Comparison of ENCODE assay signal across 18 cellular contexts in the genomic region with DNA sequence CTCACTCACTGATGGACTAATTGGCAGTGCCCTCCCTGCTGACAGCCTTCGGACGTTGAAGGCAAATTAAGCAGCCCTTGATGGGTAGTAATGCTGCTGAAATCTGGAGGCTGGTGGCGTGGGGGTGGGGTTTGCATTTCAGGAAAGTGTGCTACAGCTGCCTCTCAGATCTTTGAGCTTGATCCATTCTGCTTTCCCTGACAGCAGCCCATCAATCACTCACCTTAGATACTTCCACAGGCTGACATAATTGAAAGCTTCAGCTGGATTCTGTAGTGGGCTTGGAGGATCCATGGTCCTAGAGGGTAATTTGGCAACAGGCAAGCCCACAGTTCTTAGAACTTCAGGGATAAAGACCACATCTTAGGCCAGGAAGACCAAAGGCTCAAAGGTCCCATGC.
"Had no signal": no experiment of that assay in that cellular context is flagged by ENCODE, and none has a peak within 500 bp of the region (broad histone marks: within the 10 kb centered on the region; RNA-seq: fewer than 3 reads in every experiment).

No MANE protein-coding gene starts in this region.

- H3K4me3 Mint-ChIP-seq: IgD-negative memory B cell had no signal

- H3K27ac ChIP-seq: KMS-11, RWPE1 had no signal

- H3K4me1 Mint-ChIP-seq: IgD-negative memory B cell had no signal

- DNase-seq: MV-4-11, NCI-H1048, NCI-H1105, NCI-H1436, NCI-H187, NCI-H2029, NCI-H2081 treated with DMSO at 0.1 percent for 48 hours, NCI-H345, NCI-H446 treated with DMSO at 0.1 percent for 48 hours, NCI-H510A treated with DMSO at 0.1 percent for 48 hours, NCI-H526, PC-3, SHP77, T-helper 1 cell had no signal

- H3K27ac Mint-ChIP-seq: IgD-negative memory B cell had no signal

- H3K4me3 ChIP-seq: K562 had no signal
